ENCODE assay signal across 28 cellular contexts in genomic region chr2:156279446-156279845, GRCh38.
"Had no signal": no experiment of that assay in that cellular context is flagged by ENCODE, and none has a peak within 500 bp of the region (broad histone marks: within the 10 kb centered on the region; RNA-seq: fewer than 3 reads in every experiment).

No MANE protein-coding gene starts in this region.

- H3K27me3 ChIP-seq: left lung, neural progenitor cell, right atrium auricular region, right lobe of liver, stomach, testis, thyroid gland, transverse colon, upper lobe of left lung, vagina had no signal

- H3K9ac ChIP-seq: neural progenitor cell had no signal

- H3K4me2 ChIP-seq: neural progenitor cell, smooth muscle cell had no signal

- H3K4me1 ChIP-seq: left lung, lower lobe of right lung, neural progenitor cell, right atrium auricular region, right lobe of liver, stomach, testis, thyroid gland, transverse colon, upper lobe of left lung, vagina had no signal

- H3K9me3 ChIP-seq: left lung, lower lobe of right lung, neutrophil, right atrium auricular region, right lobe of liver, stomach, testis, thyroid gland, transverse colon, upper lobe of left lung, vagina had no signal

- H2AFZ ChIP-seq: neural progenitor cell had no signal

- H3K27ac ChIP-seq: left lung, lower lobe of right lung, neural progenitor cell, neutrophil, right atrium auricular region, right lobe of liver, stomach, testis, thyroid gland, transverse colon, upper lobe of left lung, vagina had no signal

- H3K4me3 ChIP-seq: left lung, lower lobe of right lung, neural progenitor cell, right atrium auricular region, right lobe of liver, smooth muscle cell, stomach, testis, thyroid gland, transverse colon, upper lobe of left lung, vagina had no signal

- ATAC-seq: left cardiac atrium; left lung; lower lobe of right lung; natural killer cell; right lobe of liver; stimulated activated naive B cell treated with anti-CD40 and anti-IgM and Interleukin-4, amounts not matched to agents 10 μg/mL and 1 μg/mL and 100 μg/mL, for 72 hours; stimulated activated naive CD8-positive, alpha-beta T cell treated with anti-CD3 and anti-CD28 coated beads, Interleukin-15, Interleukin-2, amounts not matched to agents 100 U/mL and 50 U/mL, for 24 hours had no signal

- H3K36me3 ChIP-seq: left lung, lower lobe of right lung, neural progenitor cell, neutrophil, right atrium auricular region, right lobe of liver, stomach, thyroid gland, transverse colon, upper lobe of left lung, vagina had no signal

- DNase-seq: hippocampal formation; kidney glomerular epithelial cell; left cardiac atrium; left lung; lower lobe of right lung; mammary epithelial cell; mesendoderm; naive B cell; natural killer cell; nephron progenitor cell; occipital lobe; right lobe of liver; stimulated activated CD4-positive, alpha-beta T cell treated with anti-CD3 and anti-CD28 coated beads, Interleukin-1b, Interleukin-23, amount 100 ng/mL, for 48 hours; stimulated activated CD4-positive, alpha-beta T cell treated with anti-CD3 and anti-CD28 coated beads, Interleukin-2, amount 100 ng/mL, for 48 hours; stimulated activated CD4-positive, alpha-beta T cell treated with anti-CD3 and anti-CD28 coated beads, Interleukin-4, amount 100 ng/mL, for 4 hours; stimulated activated CD8-positive, alpha-beta memory T cell treated with anti-CD3 and anti-CD28 coated beads, Interleukin-4, amount 100 ng/mL, for 48 hours; stimulated activated naive B cell treated with anti-CD40 and anti-IgM and Interleukin-4, amounts not matched to agents 10 μg/mL and 1 μg/mL and 100 μg/mL, for 72 hours; stimulated activated naive CD8-positive, alpha-beta T cell treated with anti-CD3 and anti-CD28 coated beads, Interleukin-15, Interleukin-2, amounts not matched to agents 100 U/mL and 50 U/mL, for 24 hours; stomach; testis; thyroid gland; transverse colon; upper lobe of left lung had no signal
